15 cellular contexts compared by ENCODE assay signal in genomic region chr17:8237886-8238285, GRCh38. TPM values are rescaled to one million over a fixed set of nuclear protein-coding genes. Genes with fewer than 3 reads are reported as not detected.
"Had no signal": no experiment of that assay in that cellular context is flagged by ENCODE, and none has a peak within 500 bp of the region (broad histone marks: within the 10 kb centered on the region; RNA-seq: fewer than 3 reads in every experiment).

No MANE protein-coding gene starts in this region.

- DNase-seq: activated CD4-positive, alpha-beta T cell treated with anti-CD3 and anti-CD28 coated beads for 4 hours; activated effector memory CD4-positive, alpha-beta T cell treated with Interleukin-2 at 50 U/mL for 16 hours; activated naive CD8-positive, alpha-beta T cell treated with anti-CD3 and anti-CD28 coated beads, Interleukin-2, amount 50 U/mL, for 24 hours; islet precursor cell; naive B cell; stimulated activated CD4-positive, alpha-beta T cell treated with anti-CD3 and anti-CD28 coated beads, Interleukin-15, amount 100 ng/mL, for 24 hours; stimulated activated CD4-positive, alpha-beta T cell treated with anti-CD3 and anti-CD28 coated beads, Interleukin-4, amount 100 ng/mL, for 24 hours; stimulated activated naive CD8-positive, alpha-beta T cell treated with anti-CD3 and anti-CD28 coated beads, Interleukin-15, amount 100 ng/mL, for 72 hours; T-helper 17 cell; testis; upper lobe of left lung had no signal

- H3K27me3 Mint-ChIP-seq: activated naive CD8-positive, alpha-beta T cell treated with anti-CD3 and anti-CD28 coated beads, Interleukin-2, amount 50 U/mL, for 24 hours; naive B cell; stimulated activated naive CD8-positive, alpha-beta T cell treated with anti-CD3 and anti-CD28 coated beads, Interleukin-15, amount 100 ng/mL, for 72 hours; T-helper 17 cell had no signal

- H3K9me3 Mint-ChIP-seq: activated naive CD8-positive, alpha-beta T cell treated with anti-CD3 and anti-CD28 coated beads, Interleukin-2, amount 50 U/mL, for 24 hours; naive B cell; stimulated activated naive CD8-positive, alpha-beta T cell treated with anti-CD3 and anti-CD28 coated beads, Interleukin-15, amount 100 ng/mL, for 72 hours had no signal

- H3K4me1 ChIP-seq: ascending aorta, gastroesophageal sphincter, testis, upper lobe of left lung had no signal

- H3K27ac ChIP-seq: ascending aorta, gastroesophageal sphincter, neutrophil, skin epidermis, testis, upper lobe of left lung had no signal

- H3K9me3 ChIP-seq: ascending aorta, gastroesophageal sphincter, neutrophil, testis, upper lobe of left lung had no signal

- H3K27me3 ChIP-seq: ascending aorta, gastroesophageal sphincter, neutrophil, testis, upper lobe of left lung had no signal

- H3K4me3 ChIP-seq: ascending aorta, gastroesophageal sphincter, skin epidermis, testis, upper lobe of left lung had no signal

- H3K27ac Mint-ChIP-seq: activated naive CD8-positive, alpha-beta T cell treated with anti-CD3 and anti-CD28 coated beads, Interleukin-2, amount 50 U/mL, for 24 hours; T-helper 17 cell had no signal

- ATAC-seq: activated naive CD8-positive, alpha-beta T cell treated with anti-CD3 and anti-CD28 coated beads, Interleukin-2, amount 50 U/mL, for 24 hours; gastroesophageal sphincter; stimulated activated naive CD8-positive, alpha-beta T cell treated with anti-CD3 and anti-CD28 coated beads, Interleukin-15, amount 100 ng/mL, for 72 hours; T-helper 17 cell had no signal

- H3K4me3 Mint-ChIP-seq: activated naive CD8-positive, alpha-beta T cell treated with anti-CD3 and anti-CD28 coated beads, Interleukin-2, amount 50 U/mL, for 24 hours; naive B cell; stimulated activated naive CD8-positive, alpha-beta T cell treated with anti-CD3 and anti-CD28 coated beads, Interleukin-15, amount 100 ng/mL, for 72 hours; T-helper 17 cell had no signal

RNA-seq across cellular contexts. Expression of gene AURKB, which starts 27.5 kb away (rescaled TPM):
- total RNA-seq: ascending aorta had no signal
